Comparison of ENCODE assay signal across 1 cellular context in genomic region chr10:74151057-74151878, GRCh38.
A peak's percentile ranks its signal among the peaks of the same experiment; 100 is the strongest.
TF ChIP-seq lines count a peak whose summit lies in the region.

Gene ADK, plus strand, starts transcription at chr10:74151221. Its CDS starts 58 bp downstream, at chr10:74151279.

TF ChIP-seq in GM12878, 131 proteins besides CTCF, POLR2A, EP300 and RAD21 (continued from another document):
- TF ChIP-seq BACH1 (IDR thresholded peaks at IDR 0.05; ENCODE audit: borderline replicate concordance) (peak; percentile 71; the same call in 1 of the 2 replicates), SMAD5 (IDR thresholded peaks at IDR 0.05; ENCODE audit: low read depth) (peak; percentile 20; the same call in 1 of the 2 replicates), BHLHE40 (IDR thresholded peaks at IDR 0.05; ENCODE audit: borderline replicate concordance in 1 of 2, low read depth in 2 of 2, low read length in 1 of 2) (peak in 1 of 2 experiments; percentile 47; a peak in 1 of 4 replicates), IKZF1 (conservative IDR thresholded peaks at IDR 0.05) (peak; percentile 41), MYC (IDR thresholded peaks at IDR 0.05; ENCODE audit: insufficient read depth, insufficient read length, insufficient replicate concordance, low read length, severe bottlenecking) (peak; percentile 32), BCL3 (IDR thresholded peaks at IDR 0.05; ENCODE audit: borderline replicate concordance, insufficient read depth, low read depth, low read length, poor library complexity, severe bottlenecking) (peak; percentile 13), POLR2AphosphoS5 (IDR thresholded peaks at IDR 0.05; ENCODE audit: low read length) (peak; percentile 52), CHD2 (IDR thresholded peaks at IDR 0.05; ENCODE audit: borderline replicate concordance, low read depth, low read length) (0 out of 2 replicates have a peak, but pooled peaks have one; percentile 11), CEBPB (IDR thresholded peaks at IDR 0.05; ENCODE audit: borderline replicate concordance in 1 of 2, low read depth in 2 of 2, low read length in 2 of 2) (no peak), NBN (IDR thresholded peaks at IDR 0.05) (peak; percentile 69; the same call in 1 of the 2 replicates), CUX1 (IDR thresholded peaks at IDR 0.05; ENCODE audit: insufficient replicate concordance, low read depth, low read length) (no peak), RELA (IDR thresholded peaks at IDR 0.05; ENCODE audit: borderline replicate concordance, partially characterized antibody) (peak; percentile 31), NKRF (conservative IDR thresholded peaks at IDR 0.05) (peak; percentile 89), IRF4 (IDR thresholded peaks at IDR 0.05; ENCODE audit: low read depth, low read length) (0 out of 2 replicates have a peak, but pooled peaks have one; percentile 15), GATAD2B (conservative IDR thresholded peaks at IDR 0.05; ENCODE audit: low read depth) (peak; percentile 96), ZBTB4 (CRISPR knock-in tag; IDR thresholded peaks at IDR 0.05) (no peak), TARDBP (IDR thresholded peaks at IDR 0.05; ENCODE audit: borderline replicate concordance) (no peak), E2F4 (IDR thresholded peaks at IDR 0.05; ENCODE audit: low read depth, low read length) (no peak), TCF3 (IDR thresholded peaks at IDR 0.05; ENCODE audit: borderline replicate concordance, insufficient read depth, low read depth, low read length) (peak; percentile 40; the same call in 1 of the 2 replicates), DPF2 (IDR thresholded peaks at IDR 0.05) (peak; percentile 64), TCF12 (IDR thresholded peaks at IDR 0.05; ENCODE audit: low read depth, low read length) (peak; percentile 18; the same call in 1 of the 2 replicates), CBFB (IDR thresholded peaks at IDR 0.05; ENCODE audit: low read depth) (0 out of 2 replicates have a peak, but pooled peaks have one; percentile 14), LARP7 (IDR thresholded peaks at IDR 0.05) (peak; percentile 94), PKNOX1 (IDR thresholded peaks at IDR 0.05) (peak; percentile 86), MXI1 (IDR thresholded peaks at IDR 0.05; ENCODE audit: low read depth, low read length) (peak; percentile 92), EED (IDR thresholded peaks at IDR 0.05; ENCODE audit: low read depth) (no peak), POU2F2 (IDR thresholded peaks at IDR 0.05; ENCODE audit: borderline replicate concordance, low read depth, low read length) (peak; percentile 6; the same call in 1 of the 3 replicates)
